8 cellular contexts compared by ENCODE assay signal in genomic region chr16:79269211-79269863, GRCh38.
A peak's percentile ranks its signal among the peaks of the same experiment; 100 is the strongest.
DNase-seq lines count a peak whose midpoint lies in the region; ATAC-seq, FAIRE-seq and TF ChIP-seq lines count a peak whose summit lies in the region.

No MANE protein-coding gene starts in this region.

- H3K4me3 Mint-ChIP-seq in T-cell: peak overlapping the region; percentile 13 to 65 (median 64)

- peaks cover 6 to 18% of the 10 kb centered on the region in 2 donors for H3K27me3 Mint-ChIP-seq in T-cell

- TF ChIP-seq CTCF in mucosa of descending colon (IDR thresholded peaks at IDR 0.05) (no peak), pancreas (IDR thresholded peaks at IDR 0.05) (no peak), suprapubic skin (IDR thresholded peaks at IDR 0.05) (no peak)

- H2AFZ ChIP-seq in Karpas-422 (ENCODE audit: low read length): no peak overlapping the region

- H3K4me3 ChIP-seq in H7 (ENCODE audit: insufficient read depth, low read depth, low read length): no peak overlapping the region
- H3K4me3 ChIP-seq in mucosa of descending colon: no peak overlapping the region
- no peak overlapping the region for H3K4me3 ChIP-seq in Karpas-422 (ENCODE audit: low read length)
- H3K4me3 ChIP-seq in pancreas: no peak overlapping the region
- no peak overlapping the region for H3K4me3 ChIP-seq in suprapubic skin

- ATAC-seq in GM18502 (IDR thresholded peaks at IDR 0.05; ENCODE audit: poor library complexity, unreplicated experiment) (peak; percentile 97), T-cell (replicated peaks in 1 of 4) (peak; percentile 20 to 41 (median 23)), mucosa of descending colon (peak; percentile 48), pancreas (no peak)

- no peaks in the 10 kb centered on the region for H3K9me3 Mint-ChIP-seq in T-cell

- H3K4me1 ChIP-seq in mucosa of descending colon (ENCODE audit: low read depth) (no peaks in the 10 kb centered on the region), Karpas-422 (ENCODE audit: low read length) (peaks cover 2% of the 10 kb centered on the region), pancreas (no peaks in the 10 kb centered on the region), suprapubic skin (no peaks in the 10 kb centered on the region)

- H3K27me3 ChIP-seq in H7 (ENCODE audit: control insufficient read depth, insufficient read depth, low read length) (no peaks in the 10 kb centered on the region), Karpas-422 (ENCODE audit: low read length) (no peaks in the 10 kb centered on the region), pancreas (no peaks in the 10 kb centered on the region), suprapubic skin (no peaks in the 10 kb centered on the region)

- no peaks in the 10 kb centered on the region for H4K20me1 ChIP-seq in Karpas-422 (ENCODE audit: insufficient read depth, low read depth, low read length)

- no peak overlapping the region for H3K9ac ChIP-seq in Karpas-422 (ENCODE audit: low read length)

- no peak for TF ChIP-seq POLR2A in suprapubic skin (IDR thresholded peaks at IDR 0.05)

- H3K27ac ChIP-seq in Karpas-422 (ENCODE audit: low read length) (no peak overlapping the region), pancreas (no peak overlapping the region), suprapubic skin (no peak overlapping the region)

- POLR2A ChIA-PET in T-cell (lab: Charles Lee): no interaction called here

- peak overlapping the region; percentile 71 to 87 for H3K27ac Mint-ChIP-seq in T-cell

- no peaks in the 10 kb centered on the region for H3K9me3 ChIP-seq in mucosa of descending colon
- no peaks in the 10 kb centered on the region for H3K9me3 ChIP-seq in Karpas-422 (ENCODE audit: low read length)
- H3K9me3 ChIP-seq in pancreas: no peaks in the 10 kb centered on the region
- no peaks in the 10 kb centered on the region for H3K9me3 ChIP-seq in suprapubic skin

- FAIRE-seq in pancreas (lab: Jason Lieb, UNC): no peak

- H3K36me3 Mint-ChIP-seq in T-cell: no peaks in the 10 kb centered on the region

- no peak overlapping the region for H3K4me2 ChIP-seq in Karpas-422 (ENCODE audit: low read depth, low read length, poor library complexity, severe bottlenecking)

- 60 to 64% methylated on average over 8 of the region's 8 CpGs for WGBS in pancreas, 2 donors
- 80% methylated on average over 8 of the region's 8 CpGs for WGBS in suprapubic skin

- H3K9me2 ChIP-seq in Karpas-422 (replicated peaks; ENCODE audit: insufficient read depth, low read length): no peaks in the 10 kb centered on the region

- intact Hi-C loops in mucosa of descending colon (cut with DNase I, micrococcal nuclease) (no loop called here), pancreas (cut with DNase I) (no loop called here)

- DNase-seq in H7 (peak; percentile 47), T-cell (peak in 11 of 34 experiments; percentile 8 to 32 (median 15)), mucosa of descending colon (no peak), AML-193 (lab: John Stamatoyannopoulos, UW) (no peak), Karpas-422 (no peak), pancreas (no peak), suprapubic skin (ENCODE audit: low spot score in 2 of 2) (no peak)

- peaks cover 63 to 77% (median 73%) of the 10 kb centered on the region in 3 donors for H3K4me1 Mint-ChIP-seq in T-cell

- TF ChIP-seq EP300 in suprapubic skin (IDR thresholded peaks at IDR 0.05): no peak

- no peaks in the 10 kb centered on the region for H3K79me2 ChIP-seq in Karpas-422 (ENCODE audit: low read length)

- H3K36me3 ChIP-seq in H7 (replicated peaks; ENCODE audit: control insufficient read depth, insufficient read depth, low read length): no peaks in the 10 kb centered on the region
- H3K36me3 ChIP-seq in mucosa of descending colon (ENCODE audit: low read depth): no peaks in the 10 kb centered on the region
- no peaks in the 10 kb centered on the region for H3K36me3 ChIP-seq in Karpas-422 (ENCODE audit: insufficient read depth, low read length)
- H3K36me3 ChIP-seq in pancreas: no peaks in the 10 kb centered on the region
- no peaks in the 10 kb centered on the region for H3K36me3 ChIP-seq in suprapubic skin

- CTCF ChIA-PET in T-cell (lab: Charles Lee): interaction anchor here in 1 of 2 donors (1.0 kb wide), 1 partner anchor 9 kb away, joined by 3 read pairs; no protein-coding TSS in a partner anchor

Comparison
In these comparisons a context has a peak if more than half of its experiments do, and no peak if none do; other contexts are left out.
1. ATAC-seq: peak in GM18502 (single experiment), T-cell (4 of 4) and mucosa of descending colon (single experiment); none in pancreas (0 of 4).